Comparison of ENCODE assay signal across 9 cellular contexts in the genomic region with DNA sequence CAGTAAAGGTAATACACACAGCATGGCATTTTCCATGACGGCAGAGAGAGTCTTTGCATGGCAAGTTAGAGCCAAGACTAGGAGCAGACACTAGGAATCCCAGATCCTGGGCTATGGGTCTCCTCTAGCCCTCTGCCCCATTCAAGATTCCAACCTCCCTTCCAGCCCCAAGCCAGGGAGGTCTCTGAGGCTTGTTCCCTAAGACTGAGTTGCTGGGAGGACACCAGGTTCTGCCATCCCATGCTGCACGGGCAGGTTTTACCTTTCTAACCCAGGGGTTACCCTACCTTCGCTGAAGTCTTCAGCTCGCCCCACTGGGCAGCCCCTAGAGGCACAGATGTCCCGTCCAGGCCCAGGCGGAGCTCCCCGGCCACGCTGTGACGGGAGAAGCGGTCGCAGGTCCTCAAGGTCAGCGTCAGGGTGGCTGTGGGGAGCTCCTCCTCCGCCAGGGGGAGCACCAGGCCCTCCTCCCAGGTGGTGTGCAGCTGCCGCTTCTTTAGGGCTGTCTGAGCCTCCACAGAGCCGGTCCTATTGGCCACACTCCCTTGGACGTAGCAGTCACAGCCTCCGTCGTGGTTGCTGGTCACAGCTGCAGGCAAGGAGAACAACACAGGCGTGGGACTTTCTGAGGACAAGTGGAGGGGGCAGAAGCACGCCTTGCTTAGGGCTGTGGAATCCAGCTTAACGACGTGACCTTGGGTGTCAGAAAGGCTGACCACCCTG. TPM values are rescaled to one million over a fixed set of nuclear protein-coding genes. Genes with fewer than 3 reads are reported as not detected.
DNase-seq lines count a peak whose midpoint lies in the region; ATAC-seq and TF ChIP-seq lines count a peak whose summit lies in the region.
"Had no signal": no experiment of that assay in that cellular context is flagged by ENCODE, and none has a peak within 500 bp of the region (broad histone marks: within the 10 kb centered on the region; RNA-seq: fewer than 3 reads in every experiment).

No MANE protein-coding gene starts in this region.

- no peak overlapping the region for H3K14ac ChIP-seq in H9 (ENCODE audit: insufficient read depth, low read length)

- H2BK120ac ChIP-seq in H9 (ENCODE audit: low read depth, low read length, poor library complexity, severe bottlenecking) = no peak overlapping the region

- H3K36me3 Mint-ChIP-seq in Caco-2 (ENCODE audit: insufficient read depth, unreplicated experiment) (peaks cover 6% of the 10 kb centered on the region), H9 (ENCODE audit: insufficient read depth in 1 of 3, low read depth in 3 of 3) (no peaks in the 10 kb centered on the region; a peak in 1 of 7 replicates)
- H3K36me3 Mint-ChIP-seq: IgD-negative memory B cell had no signal

- H2BK15ac ChIP-seq in H9 (ENCODE audit: low read depth, low read length) = no peak overlapping the region

- no peak overlapping the region for H2BK12ac ChIP-seq in H9 (ENCODE audit: insufficient read length, low read depth, low read length)

- POLR2A ChIA-PET in Caco-2 (lab: Charles Lee) = interaction anchor here (0.7 kb wide), 1 partner anchor 30 kb away, joined by 3 read pairs; no protein-coding TSS in a partner anchor

- H4K20me1 ChIP-seq in H9 (ENCODE audit: control insufficient read depth, insufficient read depth, insufficient read length) = no peaks in the 10 kb centered on the region

- H3K4me2 ChIP-seq in H9 (ENCODE audit: insufficient read depth, insufficient read length, low read length) = no peak overlapping the region

- H3K27me3 Mint-ChIP-seq in Caco-2 (ENCODE audit: insufficient read depth, unreplicated experiment) (peaks cover 6% of the 10 kb centered on the region), H9 (ENCODE audit: low read depth) (peaks cover 2% of the 10 kb centered on the region)

- H3K4me3 Mint-ChIP-seq in Caco-2 (ENCODE audit: unreplicated experiment) = no peak overlapping the region
- H3K4me3 Mint-ChIP-seq in H9 = no peak overlapping the region
- H3K4me3 Mint-ChIP-seq: IgD-negative memory B cell had no signal

- BruUV-seq in Caco-2 (replicated peaks; lab: Mats Ljungman, UMichigan) = no TSS peak

- no peaks in the 10 kb centered on the region for H3K4me1 ChIP-seq in Caco-2
- no peaks in the 10 kb centered on the region for H3K4me1 ChIP-seq in H9 (ENCODE audit: insufficient read depth, low read length)
- no peaks in the 10 kb centered on the region for H3K4me1 ChIP-seq in colonic mucosa

- intact Hi-C loops in Caco-2 (cut with micrococcal nuclease; ENCODE audit: unreplicated experiment) = loop anchor here (1.0 to 5.0 kb wide), 3 partner anchors 41 to 142 kb away; no protein-coding TSS in a partner anchor
- intact Hi-C loops in colonic mucosa (cut with DNase I) = loop anchor here (2.0 to 10.0 kb wide), 2 partner anchors 41 to 83 kb away; no protein-coding TSS in a partner anchor

- H2AK5ac ChIP-seq in H9 (ENCODE audit: insufficient read length, low read length) = no peak overlapping the region

- no peaks in the 10 kb centered on the region for H3K36me3 ChIP-seq in Caco-2 (ENCODE audit: control insufficient read depth, insufficient read depth, low read length)
- no peaks in the 10 kb centered on the region for H3K36me3 ChIP-seq in colonic mucosa

- ATAC-seq in GM18868 (IDR thresholded peaks at IDR 0.05; ENCODE audit: unreplicated experiment) (no peak), HG02852 (IDR thresholded peaks at IDR 0.05; ENCODE audit: unreplicated experiment) (no peak)

- H3T11ph ChIP-seq in H9 (ENCODE audit: low read length) = no peak overlapping the region

- TF ChIP-seq CTCF in Caco-2 (IDR thresholded peaks at IDR 0.05; ENCODE audit: insufficient read depth in 1 of 2, low read depth in 1 of 2, low read length in 1 of 2, severe bottlenecking in 1 of 2, unreplicated experiment in 1 of 2) (peak; percentile 82 to 91), H9 (conservative IDR thresholded peaks at IDR 0.05) (peak; percentile 95), colonic mucosa (IDR thresholded peaks at IDR 0.05) (peak; percentile 81)

- H3K27ac ChIP-seq in H9 (ENCODE audit: insufficient read length, low read depth, low read length) (no peak overlapping the region), colonic mucosa (no peak overlapping the region)

- H3K4me3 ChIP-seq in Caco-2 (ENCODE audit: low read depth, low read length) = no peak overlapping the region
- no peak overlapping the region for H3K4me3 ChIP-seq in colonic mucosa

- H3K9me3 ChIP-seq in Caco-2 (no peaks in the 10 kb centered on the region), H9 (ENCODE audit: control insufficient read depth, low read depth, low read length) (no peaks in the 10 kb centered on the region), colonic mucosa (no peaks in the 10 kb centered on the region)

- no peak overlapping the region for H3K4ac ChIP-seq in H9 (ENCODE audit: low read depth, low read length)

- H2BK20ac ChIP-seq in H9 (ENCODE audit: low read depth, low read length, poor library complexity, severe bottlenecking) = no peak overlapping the region

- CTCF ChIA-PET in Caco-2 (lab: Charles Lee) = interaction anchor here (0.5 to 1.6 kb wide), 14 partner anchors 11 to 316 kb away, joined by 3 to 8 read pairs (median 3); a partner anchor contains a TSS

- H3K4me1 Mint-ChIP-seq in Caco-2 (ENCODE audit: low read depth, unreplicated experiment) = no peaks in the 10 kb centered on the region
- H3K4me1 Mint-ChIP-seq in H9 = peaks cover 2% of the 10 kb centered on the region in 2 experiments; a peak in 2 of 4 replicates

- H4K8ac ChIP-seq in H9 (replicated peaks; ENCODE audit: insufficient read length, low read depth, low read length) = no peak overlapping the region

- H2BK5ac ChIP-seq in H9 (ENCODE audit: insufficient read length, low read length) = no peak overlapping the region

- H3K27me3 ChIP-seq in Caco-2 (replicated peaks; ENCODE audit: control insufficient read depth, insufficient read depth, low read length) (no peaks in the 10 kb centered on the region), H9 (ENCODE audit: insufficient read depth, low read length) (no peaks in the 10 kb centered on the region), colonic mucosa (no peaks in the 10 kb centered on the region)

- no peak overlapping the region for H3K56ac ChIP-seq in H9 (ENCODE audit: insufficient read length, low read depth, low read length)

- WGBS in H9 (ENCODE audit: extremely low coverage, insufficient read length, low lambda C conversion rate) = no CpG with 5 or more reads among the region's 22 CpGs

- H3K27ac Mint-ChIP-seq in Caco-2 (ENCODE audit: unreplicated experiment) (no peak overlapping the region), H9 (no peak overlapping the region)
- H3K27ac Mint-ChIP-seq: IgD-negative memory B cell had no signal

- H3K18ac ChIP-seq in H9 (ENCODE audit: insufficient read length, low read depth, low read length) = no peak overlapping the region

- H3K9me3 Mint-ChIP-seq in Caco-2 (ENCODE audit: unreplicated experiment) = no peaks in the 10 kb centered on the region
- H3K9me3 Mint-ChIP-seq in H9 = no peaks in the 10 kb centered on the region
- H3K9me3 Mint-ChIP-seq: IgD-negative memory B cell had no signal

- no peak overlapping the region for H4K91ac ChIP-seq in H9 (ENCODE audit: insufficient read length, low read depth, low read length)

- H3K23ac ChIP-seq in H9 (ENCODE audit: insufficient read length, low read depth, low read length) = no peak overlapping the region

- H3K79me2 ChIP-seq in H9 (ENCODE audit: insufficient read depth, low read length) = no peaks in the 10 kb centered on the region

- DNase-seq in Caco-2 (peak; percentile 67 to 83), H9 (peak; percentile 92), RKO (ENCODE audit: low spot score) (peak; percentile 38), colonic mucosa (peak; percentile 84), mucosa of gallbladder (ENCODE audit: low spot score) (peak; percentile 60), NCI-H2171 (lab: John Stamatoyannopoulos, UW) (no peak)

- H3K9ac ChIP-seq in H9 (ENCODE audit: extremely low read depth, insufficient read length, low read length) (no peak overlapping the region), colonic mucosa (ENCODE audit: low read depth in 2 of 2, low read length in 2 of 2) (peak overlapping the region in 1 of 2 donors; percentile 14)

- no peaks in the 10 kb centered on the region for H3K79me1 ChIP-seq in H9 (ENCODE audit: insufficient read depth, low read depth, low read length, poor library complexity, severe bottlenecking)

- no peak overlapping the region for H4K5ac ChIP-seq in H9 (ENCODE audit: insufficient read length, low read depth, low read length)

- H2AFZ ChIP-seq in H9 (ENCODE audit: low read length) = no peak overlapping the region

- H3K23me2 ChIP-seq in H9 (ENCODE audit: insufficient read length, low read depth, low read length, poor library complexity, severe bottlenecking) = no peaks in the 10 kb centered on the region

RNA-seq across cellular contexts. Expression of a gene that starts 33.8 kb away (rescaled TPM):
- 6.0 and 9.4 TPM in 2 replicates for total RNA-seq in Caco-2 (2022)
- total RNA-seq in H9 (2021) = 4.3 and 6.0 TPM in 2 replicates
- total RNA-seq in colonic mucosa = 10 to 100 TPM; 23.4 to 31.5 TPM
- total RNA-seq in mucosa of gallbladder = 154 TPM
